Comparison of ENCODE assay signal across 15 cellular contexts in genomic region chr22:17807571-17808410, GRCh38. TPM values are rescaled to one million over a fixed set of nuclear protein-coding genes. Genes with fewer than 3 reads are reported as not detected.
DNase-seq lines count a peak whose midpoint lies in the region; FAIRE-seq and TF ChIP-seq lines count a peak whose summit lies in the region.
"Had no signal": no experiment of that assay in that cellular context is flagged by ENCODE, and none has a peak within 500 bp of the region (broad histone marks: within the 10 kb centered on the region; RNA-seq: fewer than 3 reads in every experiment).

No MANE protein-coding gene starts in this region.

- H3K23ac ChIP-seq in H9 (ENCODE audit: insufficient read length, low read depth, low read length): no peak overlapping the region

- H3K4me3 Mint-ChIP-seq in H9 (no peak overlapping the region), chondrocyte (ENCODE audit: unreplicated experiment) (no peak overlapping the region)
- H3K4me3 Mint-ChIP-seq in CD4-positive, alpha-beta memory T cell: no peak overlapping the region
- H3K4me3 Mint-ChIP-seq: activated CD8-positive, alpha-beta memory T cell treated with anti-CD3 and anti-CD28 coated beads, Interleukin-2, amount 10 ng/mL, durations not matched to agents 7 days and 5 days had no signal

- POLR2A ChIA-PET in CD4-positive, alpha-beta memory T cell (lab: Charles Lee; ENCODE audit: partially characterized antibody): no interaction called here

- H3K4me3 ChIP-seq in kidney (ENCODE audit: low read length in 2 of 2) (no peak overlapping the region), retinal pigment epithelial cell (ENCODE audit: low read length) (no peak overlapping the region)
- no peak overlapping the region for H3K4me3 ChIP-seq in CD4-positive, alpha-beta memory T cell (ENCODE audit: low read length in 2 of 2)
- H3K4me3 ChIP-seq: right lobe of liver, SK-N-MC had no signal

- peaks cover 13 to 51% (median 38%) of the 10 kb centered on the region in 3 experiments; a peak in 6 of 7 replicates for H3K36me3 Mint-ChIP-seq in H9 (ENCODE audit: insufficient read depth in 1 of 3, low read depth in 3 of 3)
- peaks cover 23% of the 10 kb centered on the region for H3K36me3 Mint-ChIP-seq in chondrocyte (ENCODE audit: low read depth)
- peaks cover 31 to 60% of the 10 kb centered on the region in 2 donors for H3K36me3 Mint-ChIP-seq in CD4-positive, alpha-beta memory T cell

- H3K4me1 ChIP-seq in H9 (ENCODE audit: insufficient read depth, low read length) (no peaks in the 10 kb centered on the region), kidney (ENCODE audit: control insufficient read depth in 1 of 2, insufficient read depth in 1 of 2, low read depth in 1 of 2, low read length in 2 of 2) (peaks cover 11 to 16% of the 10 kb centered on the region in 2 donors)
- no peaks in the 10 kb centered on the region for H3K4me1 ChIP-seq in CD4-positive, alpha-beta memory T cell (ENCODE audit: insufficient read depth, low read length)

- DNase-seq in H9 (peak; percentile 83), chondrocyte (ENCODE audit: low spot score) (no peak), kidney (peak; percentile 89), retinal pigment epithelial cell (ENCODE audit: low read depth) (peak; percentile 18), NCI-H1417 treated with DMSO at 0.1 percent for 48 hours (lab: John Stamatoyannopoulos, UW) (no peak), RKO (ENCODE audit: low spot score) (no peak), NCI-H2227 (lab: John Stamatoyannopoulos, UW; ENCODE audit: unreplicated experiment) (no peak)
- no peak for DNase-seq in CD4-positive, alpha-beta memory T cell
- DNase-seq: activated CD8-positive, alpha-beta memory T cell treated with anti-CD3 and anti-CD28 coated beads, Interleukin-2, amount 10 ng/mL, durations not matched to agents 7 days and 5 days; activated naive CD4-positive, alpha-beta T cell treated with anti-CD3 and anti-CD28 coated beads, Interleukin-2, amount 50 U/mL, for 16 hours; naive B cell; NCI-H2029 treated with DMSO at 0.1 percent for 48 hours; right lobe of liver had no signal

- H3K27me3 Mint-ChIP-seq in H9 (ENCODE audit: low read depth): no peaks in the 10 kb centered on the region
- H3K27me3 Mint-ChIP-seq in chondrocyte (ENCODE audit: low read depth): no peaks in the 10 kb centered on the region
- H3K27me3 Mint-ChIP-seq in CD4-positive, alpha-beta memory T cell: no peaks in the 10 kb centered on the region
- H3K27me3 Mint-ChIP-seq: activated CD8-positive, alpha-beta memory T cell treated with anti-CD3 and anti-CD28 coated beads, Interleukin-2, amount 10 ng/mL, durations not matched to agents 7 days and 5 days; naive B cell had no signal

- no peak overlapping the region for H4K91ac ChIP-seq in H9 (ENCODE audit: insufficient read length, low read depth, low read length)

- no peak for TF ChIP-seq CTCF in H9 (conservative IDR thresholded peaks at IDR 0.05)
- TF ChIP-seq CTCF in chondrocyte (IDR thresholded peaks at IDR 0.05): no peak
- no peak for TF ChIP-seq CTCF in kidney (IDR thresholded peaks at IDR 0.05; ENCODE audit: borderline replicate concordance, extremely low read depth, insufficient read depth)
- TF ChIP-seq CTCF in retinal pigment epithelial cell (conservative IDR thresholded peaks at IDR 0.05; ENCODE audit: low read depth, low read length): no peak

- H3K9me3 Mint-ChIP-seq in H9 (no peaks in the 10 kb centered on the region), chondrocyte (ENCODE audit: low read depth) (no peaks in the 10 kb centered on the region)
- H3K9me3 Mint-ChIP-seq in CD4-positive, alpha-beta memory T cell: no peaks in the 10 kb centered on the region
- H3K9me3 Mint-ChIP-seq: naive B cell had no signal

- no peaks in the 10 kb centered on the region for H3K79me2 ChIP-seq in H9 (ENCODE audit: insufficient read depth, low read length)

- no peak overlapping the region for H3K18ac ChIP-seq in H9 (ENCODE audit: insufficient read length, low read depth, low read length)

- no peak overlapping the region for H3K4me2 ChIP-seq in H9 (ENCODE audit: insufficient read depth, insufficient read length, low read length)

- no peak overlapping the region for H3K9ac ChIP-seq in H9 (ENCODE audit: extremely low read depth, insufficient read length, low read length)
- no peak overlapping the region for H3K9ac ChIP-seq in kidney (ENCODE audit: low read length in 2 of 2)

- H2AFZ ChIP-seq in H9 (ENCODE audit: low read length): no peak overlapping the region

- H3K9me3 ChIP-seq in H9 (ENCODE audit: control insufficient read depth, low read depth, low read length) (no peaks in the 10 kb centered on the region), kidney (ENCODE audit: control insufficient read depth in 1 of 2, low read length in 2 of 2) (no peaks in the 10 kb centered on the region)
- H3K9me3 ChIP-seq in CD4-positive, alpha-beta memory T cell (ENCODE audit: control insufficient read depth in 1 of 2, low read length in 2 of 2): no peaks in the 10 kb centered on the region
- H3K9me3 ChIP-seq: right lobe of liver had no signal

- no peaks in the 10 kb centered on the region for H3K23me2 ChIP-seq in H9 (ENCODE audit: insufficient read length, low read depth, low read length, poor library complexity, severe bottlenecking)

- intact Hi-C loops in kidney (cut with DNase I): no loop called here
- intact Hi-C loops in CD4-positive, alpha-beta memory T cell (cut with micrococcal nuclease): no loop called here

- H3K79me1 ChIP-seq in H9 (ENCODE audit: insufficient read depth, low read depth, low read length, poor library complexity, severe bottlenecking): no peaks in the 10 kb centered on the region

- FAIRE-seq in kidney (lab: Jason Lieb, UNC): no peak

- H2BK12ac ChIP-seq in H9 (ENCODE audit: insufficient read length, low read depth, low read length): no peak overlapping the region

- H3K14ac ChIP-seq in H9 (ENCODE audit: insufficient read depth, low read length): no peak overlapping the region; the same call in 1 of the 2 replicates

- no peak overlapping the region for H2BK120ac ChIP-seq in H9 (ENCODE audit: low read depth, low read length, poor library complexity, severe bottlenecking)

- H2BK15ac ChIP-seq in H9 (ENCODE audit: low read depth, low read length): no peak overlapping the region

- no peak overlapping the region for H4K8ac ChIP-seq in H9 (replicated peaks; ENCODE audit: insufficient read length, low read depth, low read length)

- H3K4me1 Mint-ChIP-seq in H9 (peaks cover 5 to 11% of the 10 kb centered on the region in 2 experiments; a peak in 3 of 4 replicates), chondrocyte (ENCODE audit: low read depth) (no peaks in the 10 kb centered on the region)
- no peaks in the 10 kb centered on the region for H3K4me1 Mint-ChIP-seq in CD4-positive, alpha-beta memory T cell
- H3K4me1 Mint-ChIP-seq: activated CD8-positive, alpha-beta memory T cell treated with anti-CD3 and anti-CD28 coated beads, Interleukin-2, amount 10 ng/mL, durations not matched to agents 7 days and 5 days had no signal

- no peak overlapping the region for H3K4ac ChIP-seq in H9 (ENCODE audit: low read depth, low read length)

- no peak overlapping the region for H4K5ac ChIP-seq in H9 (ENCODE audit: insufficient read length, low read depth, low read length)

- no peak overlapping the region for H2BK5ac ChIP-seq in H9 (ENCODE audit: insufficient read length, low read length)

- no peak overlapping the region for H2BK20ac ChIP-seq in H9 (ENCODE audit: low read depth, low read length, poor library complexity, severe bottlenecking)

- H3K27ac ChIP-seq in H9 (ENCODE audit: insufficient read length, low read depth, low read length) (no peak overlapping the region), kidney (ENCODE audit: low read depth in 2 of 2, low read length in 2 of 2) (peak overlapping the region in 1 of 2 donors; percentile 54)
- H3K27ac ChIP-seq in CD4-positive, alpha-beta memory T cell (ENCODE audit: low read depth, low read length): no peak overlapping the region
- H3K27ac ChIP-seq: epithelial cell of prostate, SK-N-MC had no signal

- peaks cover 8 to 20% of the 10 kb centered on the region in 2 donors for H3K36me3 ChIP-seq in kidney (ENCODE audit: control insufficient read depth in 1 of 2, insufficient read depth in 2 of 2, low read length in 2 of 2)
- peaks cover 16% of the 10 kb centered on the region for H3K36me3 ChIP-seq in CD4-positive, alpha-beta memory T cell (ENCODE audit: insufficient read depth, low read length)

- WGBS in H9 (ENCODE audit: extremely low coverage, insufficient read length, low lambda C conversion rate): no CpG with 5 or more reads among the region's 18 CpGs

- H3K56ac ChIP-seq in H9 (ENCODE audit: insufficient read length, low read depth, low read length): no peak overlapping the region

- no peak overlapping the region for H3T11ph ChIP-seq in H9 (ENCODE audit: low read length)

- CTCF ChIA-PET in CD4-positive, alpha-beta memory T cell (lab: Charles Lee; ENCODE audit: partially characterized antibody): interaction anchor here (1.4 kb wide), 1 partner anchor 66 kb away, joined by 3 read pairs; no protein-coding TSS in a partner anchor

- H3K27ac Mint-ChIP-seq in H9 (no peak overlapping the region), chondrocyte (ENCODE audit: unreplicated experiment) (peak overlapping the region; percentile 18)
- peak overlapping the region in 2 of 7 donors; percentile 57 for H3K27ac Mint-ChIP-seq in CD4-positive, alpha-beta memory T cell
- H3K27ac Mint-ChIP-seq: activated CD8-positive, alpha-beta memory T cell treated with anti-CD3 and anti-CD28 coated beads, Interleukin-2, amount 10 ng/mL, durations not matched to agents 7 days and 5 days had no signal

- H2AK5ac ChIP-seq in H9 (ENCODE audit: insufficient read length, low read length): no peak overlapping the region

- no peaks in the 10 kb centered on the region for H3K27me3 ChIP-seq in H9 (ENCODE audit: insufficient read depth, low read length)
- no peaks in the 10 kb centered on the region for H3K27me3 ChIP-seq in CD4-positive, alpha-beta memory T cell (ENCODE audit: insufficient read depth, low read length)
- H3K27me3 ChIP-seq: right lobe of liver had no signal

- no peaks in the 10 kb centered on the region for H4K20me1 ChIP-seq in H9 (ENCODE audit: control insufficient read depth, insufficient read depth, insufficient read length)

RNA-seq across cellular contexts. Expression of gene BID, which starts 33.5 kb away (rescaled TPM):
- total RNA-seq in H9 (2021) (23.2 and 25.5 TPM in 2 replicates), chondrocyte (12.5 to 15.9 TPM (median 13.2 TPM) in 3 replicates), kidney (12.5 TPM)
- polyA plus RNA-seq in kidney (ENCODE audit: insufficient read depth, low read depth, low replicate concordance): 10.6 TPM
- total RNA-seq in CD4-positive, alpha-beta memory T cell: 10 to 100 TPM; 22.0 to 23.1 TPM
- 100 to 1,000 TPM in 1 of 2 donors, 10 to 100 TPM in 1; 72.3 to 104 TPM for polyA plus RNA-seq in CD4-positive, alpha-beta memory T cell

Comparison
In these comparisons a context has a peak if more than half of its experiments do, and no peak if none do; other contexts are left out.
1. DNase-seq: peak in H9 (single experiment), kidney (single experiment) and retinal pigment epithelial cell (single experiment); none in chondrocyte (single experiment), NCI-H1417 treated with DMSO at 0.1 percent for 48 hours (single experiment), RKO (single experiment), CD4-positive, alpha-beta memory T cell (0 of 5) and NCI-H2227 (single experiment).